In genomic region chr4:65401083-65401482, GRCh38 we compare ENCODE assay signal across 28 cellular contexts.
"Had no signal": no experiment of that assay in that cellular context is flagged by ENCODE, and none has a peak within 500 bp of the region (broad histone marks: within the 10 kb centered on the region; RNA-seq: fewer than 3 reads in every experiment).

No MANE protein-coding gene starts in this region.

- H3K4me3 Mint-ChIP-seq: immature natural killer cell; naive B cell; natural killer cell; nephron progenitor cell; stimulated activated memory B cell treated with anti-CD40 and anti-IgM and Interleukin-4, amounts not matched to agents 10 μg/mL and 1 μg/mL and 100 μg/mL, for 72 hours; stimulated activated naive CD8-positive, alpha-beta T cell treated with anti-CD3 and anti-CD28 coated beads, Interleukin-15, amount 100 ng/mL, for 72 hours had no signal

- H3K4me1 Mint-ChIP-seq: immature natural killer cell; naive B cell; natural killer cell; nephron progenitor cell; stimulated activated memory B cell treated with anti-CD40 and anti-IgM and Interleukin-4, amounts not matched to agents 10 μg/mL and 1 μg/mL and 100 μg/mL, for 72 hours; stimulated activated naive CD8-positive, alpha-beta T cell treated with anti-CD3 and anti-CD28 coated beads, Interleukin-15, amount 100 ng/mL, for 72 hours had no signal

- H3K36me3 ChIP-seq: left lung, lower lobe of right lung, ovary, prostate gland, tibial nerve, upper lobe of left lung, vagina had no signal

- H3K27me3 Mint-ChIP-seq: naive B cell; stimulated activated memory B cell treated with anti-CD40 and anti-IgM and Interleukin-4, amounts not matched to agents 10 μg/mL and 1 μg/mL and 100 μg/mL, for 72 hours; stimulated activated naive CD8-positive, alpha-beta T cell treated with anti-CD3 and anti-CD28 coated beads, Interleukin-15, amount 100 ng/mL, for 72 hours had no signal

- H3K9me3 ChIP-seq: left lung, lower lobe of right lung, ovary, prostate gland, vagina had no signal

- H3K9me3 Mint-ChIP-seq: nephron progenitor cell had no signal

- ATAC-seq: left colon; left lung; lower lobe of right lung; natural killer cell; right cardiac atrium; sciatic nerve; stimulated activated memory B cell treated with anti-CD40 and anti-IgM and Interleukin-4, amounts not matched to agents 10 μg/mL and 1 μg/mL and 100 μg/mL, for 72 hours; stimulated activated naive CD8-positive, alpha-beta T cell treated with anti-CD3 and anti-CD28 coated beads, Interleukin-15, amount 100 ng/mL, for 72 hours had no signal

- H3K36me3 Mint-ChIP-seq: immature natural killer cell; naive B cell; stimulated activated memory B cell treated with anti-CD40 and anti-IgM and Interleukin-4, amounts not matched to agents 10 μg/mL and 1 μg/mL and 100 μg/mL, for 72 hours had no signal

- H3K4me1 ChIP-seq: left lung, lower lobe of right lung, prostate gland, tibial nerve, upper lobe of left lung, vagina had no signal

- H3K27ac Mint-ChIP-seq: immature natural killer cell; naive B cell; natural killer cell; nephron progenitor cell; stimulated activated memory B cell treated with anti-CD40 and anti-IgM and Interleukin-4, amounts not matched to agents 10 μg/mL and 1 μg/mL and 100 μg/mL, for 72 hours; stimulated activated naive CD8-positive, alpha-beta T cell treated with anti-CD3 and anti-CD28 coated beads, Interleukin-15, amount 100 ng/mL, for 72 hours had no signal

- FAIRE-seq: kidney had no signal

- H3K27me3 ChIP-seq: left lung, ovary, tibial nerve, upper lobe of left lung, vagina had no signal

- H3K4me3 ChIP-seq: left lung, lower lobe of right lung, ovary, prostate gland, tibial nerve, upper lobe of left lung, vagina had no signal

- H3K27ac ChIP-seq: left lung, lower lobe of right lung, ovary, prostate gland, tibial nerve, upper lobe of left lung, vagina had no signal

- DNase-seq: hypothalamus; immature natural killer cell; kidney; left colon; left lung; lower lobe of right lung; mammary epithelial cell; mesenchymal stem cell; naive B cell; natural killer cell; nephron progenitor cell; ovary; retina; right cardiac atrium; small intestine; stimulated activated CD4-positive, alpha-beta T cell treated with anti-CD3 and anti-CD28 coated beads, Interleukin-1b, Interleukin-23, amount 100 ng/mL, for 48 hours; stimulated activated CD4-positive, alpha-beta T cell treated with anti-CD3 and anti-CD28 coated beads, Interleukin-2, amount 100 ng/mL, for 48 hours; stimulated activated CD4-positive, alpha-beta T cell treated with anti-CD3 and anti-CD28 coated beads, Interleukin-4, amount 100 ng/mL, for 4 hours; stimulated activated CD8-positive, alpha-beta memory T cell treated with anti-CD3 and anti-CD28 coated beads, Interleukin-4, amount 100 ng/mL, for 48 hours; stimulated activated naive CD4-positive, alpha-beta T cell treated with Interleukin-2 at 50 U/mL for 16 hours; stimulated activated naive CD8-positive, alpha-beta T cell treated with anti-CD3 and anti-CD28 coated beads, Interleukin-15, amount 100 ng/mL, for 72 hours; substantia nigra; upper lobe of left lung had no signal
